In the genomic region with DNA sequence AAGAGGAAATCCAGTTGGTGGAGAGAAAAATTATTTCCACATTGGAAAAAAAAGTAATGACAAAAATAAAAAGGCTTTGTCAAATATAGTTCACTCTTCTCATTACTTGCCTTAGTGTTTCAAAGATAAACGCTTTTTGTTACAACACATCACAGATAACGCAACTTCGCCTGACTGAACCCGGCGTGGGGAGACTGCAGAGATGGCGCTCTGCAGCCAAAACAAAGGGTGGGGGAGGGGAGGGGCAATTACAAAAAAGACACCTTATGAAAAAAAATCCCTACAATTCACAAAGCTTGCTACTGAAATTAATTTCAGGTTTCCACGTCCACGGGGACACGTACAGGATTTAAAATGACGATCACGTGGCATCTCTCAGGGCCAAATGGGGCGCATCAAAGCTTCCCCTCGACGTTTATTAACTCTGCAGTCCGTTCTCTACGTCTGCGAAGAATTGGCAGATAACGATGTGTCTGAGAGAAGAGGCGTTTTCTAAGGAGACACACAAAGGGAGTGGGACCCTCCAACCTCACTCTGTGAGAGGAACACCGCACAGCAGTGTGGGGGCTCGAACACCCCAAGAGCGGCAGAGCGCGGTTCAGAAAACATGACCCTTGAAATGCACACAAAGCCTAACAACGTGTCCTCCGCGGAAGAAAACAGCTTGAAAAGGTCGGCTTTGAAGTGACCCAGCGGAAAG, we compare ENCODE assay signal across 8 cellular contexts. TPM values are rescaled to one million over a fixed set of nuclear protein-coding genes. Genes with fewer than 3 reads are reported as not detected.
DNase-seq lines count a peak whose midpoint lies in the region; ATAC-seq, FAIRE-seq and TF ChIP-seq lines count a peak whose summit lies in the region.

No MANE protein-coding gene starts in this region.

- H3K27me3 ChIP-seq in left lung: peaks cover 0 to 53% of the 10 kb centered on the region in 2 donors
- no peaks in the 10 kb centered on the region for H3K27me3 ChIP-seq in testis

- peaks cover 0 to 36% of the 10 kb centered on the region in 2 donors for H3K4me1 ChIP-seq in left lung
- H3K4me1 ChIP-seq in testis: no peaks in the 10 kb centered on the region

- peaks cover 5% of the 10 kb centered on the region for H3K36me3 Mint-ChIP-seq in activated CD8-positive, alpha-beta memory T cell treated with anti-CD3 and anti-CD28 coated beads, Interleukin-2, amount 10 ng/mL, durations not matched to agents 7 days and 5 days

- no peak overlapping the region for H3K27ac Mint-ChIP-seq in activated CD8-positive, alpha-beta memory T cell treated with anti-CD3 and anti-CD28 coated beads, Interleukin-2, amount 10 ng/mL, durations not matched to agents 7 days and 5 days

- H3K4me3 ChIP-seq in left lung (peak overlapping the region; percentile 49 to 62), testis (peak overlapping the region; percentile 67 to 84)

- TF ChIP-seq POLR2A in testis (IDR thresholded peaks at IDR 0.05): no peak

- TF ChIP-seq CTCF in left lung (IDR thresholded peaks at IDR 0.05) (no peak), testis (IDR thresholded peaks at IDR 0.05) (no peak), D721Med (IDR thresholded peaks at IDR 0.05; ENCODE audit: insufficient read depth, missing control alignments) (no peak)

- no peak for FAIRE-seq in D721Med (lab: Jason Lieb, UNC)

- intact Hi-C loops in left lung (cut with DNase I): no loop called here
- intact Hi-C loops in testis (cut with DNase I; ENCODE audit: low total_unique reads): no loop called here

- H3K27me3 Mint-ChIP-seq in activated CD8-positive, alpha-beta memory T cell treated with anti-CD3 and anti-CD28 coated beads, Interleukin-2, amount 10 ng/mL, durations not matched to agents 7 days and 5 days: peaks cover 62% of the 10 kb centered on the region

- no peak for DNase-seq in activated CD8-positive, alpha-beta memory T cell treated with anti-CD3 and anti-CD28 coated beads, Interleukin-2, amount 10 ng/mL, durations not matched to agents 7 days and 5 days
- DNase-seq in activated CD8-positive, alpha-beta memory T cell treated with anti-CD3 and anti-CD28 coated beads, Interleukin-2, amount 50 U/mL, for 48 hours: no peak
- DNase-seq in amniotic epithelial cell (ENCODE audit: low read depth): peak; percentile 76
- no peak for DNase-seq in left lung
- DNase-seq in testis: peak; percentile 75
- DNase-seq in D721Med (ENCODE audit: insufficient read length, low spot score): no peak

- H3K27ac ChIP-seq in left lung: peak overlapping the region in 1 of 2 donors; percentile 41
- peak overlapping the region; percentile 31 to 71 for H3K27ac ChIP-seq in testis

- H3K4me1 Mint-ChIP-seq in activated CD8-positive, alpha-beta memory T cell treated with anti-CD3 and anti-CD28 coated beads, Interleukin-2, amount 10 ng/mL, durations not matched to agents 7 days and 5 days: peaks cover 26% of the 10 kb centered on the region

- peak overlapping the region; percentile 81 for H3K4me3 Mint-ChIP-seq in activated CD8-positive, alpha-beta memory T cell treated with anti-CD3 and anti-CD28 coated beads, Interleukin-2, amount 10 ng/mL, durations not matched to agents 7 days and 5 days

- CTCF ChIA-PET in activated CD8-positive, alpha-beta memory T cell treated with anti-CD3 and anti-CD28 coated beads, Interleukin-2, amount 10 ng/mL, durations not matched to agents 7 days and 5 days (lab: Charles Lee): no interaction called here

- H3K9me3 ChIP-seq in left lung (no peaks in the 10 kb centered on the region), testis (no peaks in the 10 kb centered on the region)

- H3K9me3 Mint-ChIP-seq in activated CD8-positive, alpha-beta memory T cell treated with anti-CD3 and anti-CD28 coated beads, Interleukin-2, amount 10 ng/mL, durations not matched to agents 7 days and 5 days (ENCODE audit: low read depth): no peaks in the 10 kb centered on the region

- WGBS in testis, 2 donors: 5 to 10% methylated on average over 29 of the region's 29 CpGs

- ATAC-seq in activated CD8-positive, alpha-beta memory T cell treated with anti-CD3 and anti-CD28 coated beads, Interleukin-2, amount 10 ng/mL, durations not matched to agents 7 days and 5 days: no peak
- ATAC-seq in left lung: no peak
- ATAC-seq in HG03460 (IDR thresholded peaks at IDR 0.05; ENCODE audit: unreplicated experiment): no peak
- no peak for ATAC-seq in GM19035 (IDR thresholded peaks at IDR 0.05; ENCODE audit: unreplicated experiment)

- H3K36me3 ChIP-seq in left lung (no peaks in the 10 kb centered on the region), testis (ENCODE audit: low read depth, missing control alignments) (no peaks in the 10 kb centered on the region)

RNA-seq across cellular contexts. Expression of a gene that starts 1.5 kb away (rescaled TPM):
- 10 to 100 TPM; 38.7 to 94.6 TPM for total RNA-seq in activated CD8-positive, alpha-beta memory T cell treated with anti-CD3 and anti-CD28 coated beads, Interleukin-2, amount 10 ng/mL, durations not matched to agents 7 days and 5 days
- total RNA-seq in left lung (100 to 1,000 TPM; 137 to 149 TPM), testis (100 to 1,000 TPM; 291 to 333 TPM)
- polyA plus RNA-seq in testis (ENCODE audit: insufficient read depth, low read depth, low replicate concordance): 87.6 TPM

Comparison
In these comparisons a context has a peak if more than half of its experiments do, and no peak if none do; other contexts are left out.
1. DNase-seq: peak in amniotic epithelial cell (single experiment) and testis (single experiment); none in activated CD8-positive, alpha-beta memory T cell treated with anti-CD3 and anti-CD28 coated beads, Interleukin-2, amount 10 ng/mL, durations not matched to agents 7 days and 5 days (single experiment), activated CD8-positive, alpha-beta memory T cell treated with anti-CD3 and anti-CD28 coated beads, Interleukin-2, amount 50 U/mL, for 48 hours (single experiment), left lung (0 of 2) and D721Med (single experiment).